Comparison of ENCODE assay signal across 9 cellular contexts in genomic region chr17:38752119-38752929, GRCh38. TPM values are rescaled to one million over a fixed set of nuclear protein-coding genes. Genes with fewer than 3 reads are reported as not detected.
DNase-seq lines count a peak whose midpoint lies in the region; ATAC-seq, FAIRE-seq and TF ChIP-seq lines count a peak whose summit lies in the region.
"Had no signal": no experiment of that assay in that cellular context is flagged by ENCODE, and none has a peak within 500 bp of the region (broad histone marks: within the 10 kb centered on the region; RNA-seq: fewer than 3 reads in every experiment).

Gene PSMB3 (plus strand): TSS chr17:38752741. CDS start chr17:38752827, 86 bp downstream.

- H3K36me3 ChIP-seq in kidney (ENCODE audit: control insufficient read depth in 1 of 2, insufficient read depth in 2 of 2, low read length in 2 of 2) = peaks cover 8 to 10% of the 10 kb centered on the region in 2 donors

- peak within 1 kb of the TSS; percentile 93 to 100 for H3K4me3 ChIP-seq in kidney (ENCODE audit: low read length in 2 of 2)

- no peaks in the 10 kb centered on the region for H3K9me3 ChIP-seq in kidney (ENCODE audit: control insufficient read depth in 1 of 2, low read length in 2 of 2)

- TF ChIP-seq CTCF in kidney (IDR thresholded peaks at IDR 0.05; ENCODE audit: borderline replicate concordance, extremely low read depth, insufficient read depth) = no peak

- peaks cover 10 to 32% of the 10 kb centered on the region in 2 donors for H3K4me1 ChIP-seq in kidney (ENCODE audit: control insufficient read depth in 1 of 2, insufficient read depth in 1 of 2, low read depth in 1 of 2, low read length in 2 of 2)

- H3K27ac ChIP-seq in kidney (ENCODE audit: low read depth in 2 of 2, low read length in 2 of 2) = peak within 1 kb of the TSS; percentile 81 to 96

- no peak for FAIRE-seq in kidney (lab: Jason Lieb, UNC)
- FAIRE-seq: endometrium had no signal

- intact Hi-C loops in kidney (cut with DNase I) = no loop called here

- ATAC-seq in HG03439 (IDR thresholded peaks at IDR 0.05; ENCODE audit: unreplicated experiment) = peak; percentile 84

- peak within 1 kb of the TSS; percentile 86 to 99 for H3K9ac ChIP-seq in kidney (ENCODE audit: low read length in 2 of 2)

- DNase-seq in Ammon's horn (ENCODE audit: low spot score) (peak; percentile 100), GM19238 (ENCODE audit: insufficient read length, low spot score) (peak; percentile 92), NCI-H510A (lab: John Stamatoyannopoulos, UW) (peak; percentile 95), cerebellar nuclear complex (lab: John Stamatoyannopoulos, UW) (peak; percentile 91 to 98), kidney (peak; percentile 99)
- peak; percentile 92 for DNase-seq in activated CD4-positive, alpha-beta T cell treated with anti-CD3 and anti-CD28 coated beads for 1 hour
- peak; percentile 87 to 92 for DNase-seq in stimulated activated CD4-positive, alpha-beta T cell treated with anti-CD3 and anti-CD28 coated beads, Interleukin-15, amount 100 ng/mL, for 1 hour (ENCODE audit: low read depth in 1 of 2, low spot score in 1 of 2)

RNA-seq across cellular contexts. Expression of gene PSMB3, which starts in this region (rescaled TPM):
- total RNA-seq in kidney = 156 TPM
- 347 TPM for polyA plus RNA-seq in kidney (ENCODE audit: insufficient read depth, low read depth, low replicate concordance)

Comparison
In these comparisons a context has a peak if more than half of its experiments do, and no peak if none do; other contexts are left out.
1. Peak in every context shown above with its lines: DNase-seq, ATAC-seq, H3K4me3 ChIP-seq and H3K27ac ChIP-seq.